ENCODE assay signal across 8 cellular contexts in genomic region chr1:23344111-23344986, GRCh38. TPM values are rescaled to one million over a fixed set of nuclear protein-coding genes. Genes with fewer than 3 reads are reported as not detected.
DNase-seq lines count a peak whose midpoint lies in the region; ATAC-seq and TF ChIP-seq lines count a peak whose summit lies in the region.

TSS of gene HNRNPR (minus strand) at chr1:23344284. CDS start at chr1:23341008, 3,276 bp downstream.

- DNase-seq in CMK (ENCODE audit: low read depth): peak; percentile 100
- peak; percentile 99 for DNase-seq in HS-5 (ENCODE audit: low read depth)
- peak; percentile 99 for DNase-seq in NK-92 treated with Interleukin-12 subunit alpha and Interleukin-12 subunit beta, amount 100 ng/mL, for 24 hours (lab: John Stamatoyannopoulos, UW)
- peak; percentile 99 for DNase-seq in activated CD8-positive, alpha-beta memory T cell treated with anti-CD3 and anti-CD28 coated beads for 24 hours
- peak; percentile 98 for DNase-seq in effector CD8-positive, alpha-beta T cell (lab: John Stamatoyannopoulos, UW)
- peak; percentile 100 for DNase-seq in lung (ENCODE audit: low spot score)
- peak; percentile 96 to 98 (median 97) for DNase-seq in stimulated activated CD4-positive, alpha-beta T cell treated with anti-CD3 and anti-CD28 coated beads, TNF-alpha, amount 100 ng/mL, for 4 hours (ENCODE audit: low read depth in 3 of 3)

- no peaks in the 10 kb centered on the region for H3K9me3 ChIP-seq in lung (ENCODE audit: control insufficient read depth in 2 of 2, insufficient read depth in 1 of 2, low read length in 1 of 2)

- no peaks in the 10 kb centered on the region for H3K27me3 ChIP-seq in lung (ENCODE audit: control insufficient read depth, insufficient read depth)

- H3K4me1 ChIP-seq in lung (ENCODE audit: control insufficient read depth in 2 of 2, insufficient read depth in 2 of 2, low read length in 2 of 2): peaks cover 0 to 18% of the 10 kb centered on the region in 2 donors

- peak within 1 kb of the TSS; percentile 79 for H3K4me3 ChIP-seq in lung

- no peaks in the 10 kb centered on the region for H3K36me3 ChIP-seq in lung (ENCODE audit: control insufficient read depth in 2 of 2, insufficient read depth in 2 of 2, low read length in 2 of 2)

- TF ChIP-seq CTCF in lung (IDR thresholded peaks at IDR 0.05; ENCODE audit: control extremely low read depth, extremely low read depth): no peak

- WGBS in lung, 2 donors: 0 to 1% methylated on average over 84 to 87 of the region's 87 CpGs

- H3K27ac ChIP-seq in lung (ENCODE audit: low read depth in 1 of 2, low read length in 1 of 2): peak within 1 kb of the TSS; percentile 94 to 99

- peak; percentile 58 for ATAC-seq in GM19468 (IDR thresholded peaks at IDR 0.05; ENCODE audit: extremely low read depth, unreplicated experiment)
- peak; percentile 97 for ATAC-seq in lung (ENCODE audit: insufficient read depth, low FRiP score)

RNA-seq across cellular contexts. Expression of gene HNRNPR, which starts in this region (rescaled TPM):
- 100 to 1,000 TPM; 112 to 147 TPM for total RNA-seq in lung
- polyA plus RNA-seq in lung: 10 to 100 TPM; 54.2 to 77.8 TPM

Comparison
In these comparisons a context has a peak if more than half of its experiments do, and no peak if none do; other contexts are left out.
1. Peak in every context shown above with its lines: DNase-seq, ATAC-seq, H3K4me3 ChIP-seq and H3K27ac ChIP-seq.